6 cellular contexts compared by ENCODE assay signal in genomic region chr10:69652857-69653199, GRCh38. TPM values are rescaled to one million over a fixed set of nuclear protein-coding genes. Genes with fewer than 3 reads are reported as not detected.
"Had no signal": no experiment of that assay in that cellular context is flagged by ENCODE, and none has a peak within 500 bp of the region (broad histone marks: within the 10 kb centered on the region; RNA-seq: fewer than 3 reads in every experiment).

No MANE protein-coding gene starts in this region.

- H3K4me3 Mint-ChIP-seq: H9 had no signal

- H3K27ac Mint-ChIP-seq: H9 had no signal

- H3K27ac ChIP-seq: GM23248 had no signal

- DNase-seq: GM23248, GOT3, H9, HCEC 1CT, IMR-90 had no signal

- H2AFZ ChIP-seq: GM23248 had no signal

- H3K9ac ChIP-seq: GM23248 had no signal

- H3K9me3 Mint-ChIP-seq: H9 had no signal

- H3K4me3 ChIP-seq: GM23248, K562 had no signal

RNA-seq across cellular contexts. Expression of gene FAM241B, which starts 22.8 kb away (rescaled TPM):
- total RNA-seq: GM23248 had no signal
